In genomic region chr3:112980080-112980479, GRCh38 we compare ENCODE assay signal across 22 cellular contexts. TPM values are rescaled to one million over a fixed set of nuclear protein-coding genes. Genes with fewer than 3 reads are reported as not detected.
"Had no signal": no experiment of that assay in that cellular context is flagged by ENCODE, and none has a peak within 500 bp of the region (broad histone marks: within the 10 kb centered on the region; RNA-seq: fewer than 3 reads in every experiment).

No MANE protein-coding gene starts in this region.

- H3K27me3 ChIP-seq: adrenal gland, ascending aorta, brain microvascular endothelial cell, heart left ventricle, neutrophil, ovary, right atrium auricular region, upper lobe of right lung had no signal

- H3K36me3 ChIP-seq: adrenal gland, ascending aorta, brain microvascular endothelial cell, heart left ventricle, neutrophil, ovary, prostate gland, right atrium auricular region, upper lobe of right lung had no signal

- DNase-seq: activated CD4-positive, alpha-beta T cell treated with anti-CD3 and anti-CD28 coated beads, Interleukin-2, amount 50 U/mL, for 1 hour; activated naive CD4-positive, alpha-beta T cell; activated T-cell treated with anti-CD3 and anti-CD28 coated beads, Interleukin-2, amount 50 U/mL, for 24 hours; adrenal gland; brain microvascular endothelial cell; central memory CD4-positive, alpha-beta T cell; dermis blood vessel endothelial cell; effector memory CD4-positive, alpha-beta T cell; heart left ventricle; islet precursor cell; left cardiac atrium; ovary; stimulated activated CD4-positive, alpha-beta T cell treated with anti-CD3 and anti-CD28 coated beads, Interleukin-12 subunit alpha, Interleukin-12 subunit beta, amount 100 ng/mL, for 4 hours; stimulated activated CD4-positive, alpha-beta T cell treated with anti-CD3 and anti-CD28 coated beads, Interleukin-4, amount 100 ng/mL, for 4 hours; stimulated activated naive CD8-positive, alpha-beta T cell treated with anti-CD3 and anti-CD28 coated beads, Interleukin-15, Interleukin-2, amounts not matched to agents 100 U/mL and 50 U/mL, for 24 hours; upper lobe of right lung had no signal

- H3K9me3 ChIP-seq: adrenal gland, ascending aorta, heart left ventricle, neutrophil, ovary, prostate gland, right atrium auricular region, upper lobe of right lung had no signal

- ATAC-seq: activated T-helper 17 cell treated with anti-CD3 and anti-CD28 coated beads, Interleukin-2, amount 50 U/mL, for 72 hours; heart left ventricle; left cardiac atrium; natural killer cell treated with Interleukin-12 subunit alpha and Interleukin-12 subunit beta and Interleukin-15 and Interleukin-18, amount 100 ng/mL, for 72 hours; stimulated activated naive CD8-positive, alpha-beta T cell treated with anti-CD3 and anti-CD28 coated beads, Interleukin-15, Interleukin-2, amounts not matched to agents 100 U/mL and 50 U/mL, for 24 hours; upper lobe of right lung had no signal

- H3K4me3 ChIP-seq: adrenal gland, ascending aorta, heart left ventricle, ovary, prostate gland, right atrium auricular region, upper lobe of right lung had no signal

- H3K27ac ChIP-seq: adrenal gland, ascending aorta, brain microvascular endothelial cell, heart left ventricle, neutrophil, ovary, prostate gland, right atrium auricular region, upper lobe of right lung had no signal

- H3K4me1 ChIP-seq: adrenal gland, ascending aorta, prostate gland, right atrium auricular region had no signal

RNA-seq across cellular contexts. Expression of gene CD200R1, which starts 5.2 kb away (rescaled TPM):
- total RNA-seq: ascending aorta, dermis blood vessel endothelial cell had no signal
